In genomic region chr10:17415046-17415643, GRCh38 we compare ENCODE assay signal across 1 cellular context.
TF ChIP-seq lines count a peak whose summit lies in the region.

No MANE protein-coding gene starts in this region.

TF ChIP-seq in K562, 482 proteins besides CTCF, POLR2A, EP300 and RAD21 (continued from another document and continues in another):
- TF ChIP-seq E4F1 (CRISPR knock-in tag; IDR thresholded peaks at IDR 0.05; ENCODE audit: borderline replicate concordance) (no peak), HDAC8 (tag; IDR thresholded peaks at IDR 0.05) (no peak), ZNF592 (IDR thresholded peaks at IDR 0.05) (peak; percentile 78), ZBTB1 (CRISPR knock-in tag; IDR thresholded peaks at IDR 0.05; ENCODE audit: borderline replicate concordance, low read depth) (no peak), RBM17 (IDR thresholded peaks at IDR 0.05; ENCODE audit: borderline replicate concordance, low read depth, low read length) (no peak), SIX5 (IDR thresholded peaks at IDR 0.05; ENCODE audit: borderline replicate concordance in 1 of 2, insufficient read depth in 1 of 2, low read depth in 1 of 2, low read length in 2 of 2) (no peak), HCFC1 (IDR thresholded peaks at IDR 0.05; ENCODE audit: low read depth, low read length) (no peak), PCBP1 (IDR thresholded peaks at IDR 0.05; ENCODE audit: low read depth, low read length, poor library complexity, severe bottlenecking) (no peak), COPS2 (conservative IDR thresholded peaks at IDR 0.05) (no peak), STAT6 (CRISPR knock-in tag; IDR thresholded peaks at IDR 0.05) (no peak), ZNF699 (CRISPR knock-in tag; IDR thresholded peaks at IDR 0.05; ENCODE audit: insufficient replicate concordance) (no peak), HLTF (IDR thresholded peaks at IDR 0.05) (0 out of 2 replicates have a peak, but pooled peaks have one; percentile 46), CEBPG (CRISPR knock-in tag; IDR thresholded peaks at IDR 0.05) (no peak), CEBPG (tag; conservative IDR thresholded peaks at IDR 0.05 in 1 of 2, IDR thresholded peaks at IDR 0.05 in 1 of 2) (no peak), CBX2 (IDR thresholded peaks at IDR 0.05; ENCODE audit: insufficient read depth, low read length, poor library complexity, severe bottlenecking) (no peak), PML (IDR thresholded peaks at IDR 0.05; ENCODE audit: low read length) (no peak), STAG1 (CRISPR knock-in tag; IDR thresholded peaks at IDR 0.05; ENCODE audit: borderline replicate concordance) (no peak), ZNF311 (CRISPR knock-in tag; IDR thresholded peaks at IDR 0.05) (0 out of 2 replicates have a peak, but pooled peaks have one; percentile 11), L3MBTL2 (IDR thresholded peaks at IDR 0.05) (peak; percentile 67), CHD1 (IDR thresholded peaks at IDR 0.05; ENCODE audit: low read length) (no peak), MGA (IDR thresholded peaks at IDR 0.05) (peak; percentile 75), PKNOX1 (IDR thresholded peaks at IDR 0.05) (peak; percentile 31; the same call in 1 of the 2 replicates), ETS2 (tag; IDR thresholded peaks at IDR 0.05; ENCODE audit: borderline replicate concordance, poor library complexity, severe bottlenecking) (no peak), PBX2 (CRISPR knock-in tag; IDR thresholded peaks at IDR 0.05; ENCODE audit: low read depth) (no peak), PBX2 (tag; conservative IDR thresholded peaks at IDR 0.05; ENCODE audit: low read depth) (peak; percentile 28; the same call in 1 of the 2 replicates), NCOA2 (IDR thresholded peaks at IDR 0.05; ENCODE audit: partially characterized antibody in 2 of 2) (peak in 1 of 2 experiments; percentile 23), ZNF324 (CRISPR knock-in tag; IDR thresholded peaks at IDR 0.05) (no peak), E2F6 (IDR thresholded peaks at IDR 0.05; ENCODE audit: borderline replicate concordance in 1 of 2, extremely low read depth in 1 of 2, insufficient read depth in 1 of 2, insufficient read length in 1 of 2, low read depth in 1 of 2, low read length in 1 of 2, poor library complexity in 1 of 2, severe bottlenecking in 1 of 2) (no peak), ATF7 (IDR thresholded peaks at IDR 0.05) (no peak)
